In the genomic region with DNA sequence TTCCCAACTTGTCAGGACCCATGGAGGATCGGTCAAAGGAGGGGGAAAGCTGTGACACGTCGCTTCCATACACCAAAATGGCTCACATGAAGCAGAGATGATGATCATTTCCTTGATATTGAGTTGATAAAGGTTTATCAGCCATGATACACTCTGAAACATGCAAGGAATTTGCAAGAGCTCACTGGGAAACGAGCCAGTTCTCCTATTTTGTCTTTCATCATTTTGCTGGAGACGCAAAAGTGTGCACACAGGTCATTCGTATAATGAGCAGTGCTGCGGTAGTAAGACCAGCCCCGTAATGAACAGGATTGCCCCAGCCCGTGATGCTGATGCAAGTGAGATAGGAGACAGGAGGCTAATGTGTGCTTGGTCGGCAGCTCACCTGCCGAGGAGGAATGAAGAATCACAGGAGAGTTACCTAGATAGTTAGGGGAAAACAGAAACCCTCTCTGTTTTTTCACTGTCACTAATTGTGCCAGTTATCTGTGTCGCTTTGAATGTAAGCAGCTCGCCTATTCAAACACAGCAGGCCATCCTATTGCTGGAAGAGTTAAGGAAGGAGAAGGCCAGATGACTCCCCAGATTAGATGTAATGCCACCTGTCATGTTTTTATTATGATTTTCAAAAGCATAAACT, we compare ENCODE assay signal across 19 cellular contexts.
"Had no signal": no experiment of that assay in that cellular context is flagged by ENCODE, and none has a peak within 500 bp of the region (broad histone marks: within the 10 kb centered on the region; RNA-seq: fewer than 3 reads in every experiment).

No MANE protein-coding gene starts in this region.

- H3K9me3 Mint-ChIP-seq: activated CD4-positive, alpha-beta memory T cell treated with anti-CD3 and anti-CD28 coated beads, Interleukin-2, amount 10 ng/mL, durations not matched to agents 7 days and 5 days; activated T-cell treated with anti-CD3 and anti-CD28 coated beads, Interleukin-2, amount 50 U/mL, for 24 hours had no signal

- H3K4me1 Mint-ChIP-seq: activated CD4-positive, alpha-beta memory T cell treated with anti-CD3 and anti-CD28 coated beads, Interleukin-2, amount 10 ng/mL, durations not matched to agents 7 days and 5 days; neural crest cell; T-helper 17 cell had no signal

- H3K9me3 ChIP-seq: colonic mucosa, lower lobe of right lung, pancreas, stomach, testis, upper lobe of right lung had no signal

- H3K27ac ChIP-seq: colonic mucosa, lower lobe of right lung, pancreas, stomach, testis, upper lobe of right lung, WERI-Rb-1 had no signal

- DNase-seq: activated CD4-positive, alpha-beta memory T cell treated with anti-CD3 and anti-CD28 coated beads, Interleukin-2, amount 10 ng/mL, durations not matched to agents 7 days and 5 days; activated CD4-positive, alpha-beta T cell treated with anti-CD3 and anti-CD28 coated beads for 4 hours; activated naive CD4-positive, alpha-beta T cell treated with anti-CD3 and anti-CD28 coated beads, Interleukin-2, amount 50 U/mL, for 16 hours; activated T-cell treated with anti-CD3 and anti-CD28 coated beads, Interleukin-2, amount 50 U/mL, for 24 hours; caudate nucleus; colonic mucosa; effector CD4-positive, alpha-beta T cell; foreskin melanocyte; left cardiac atrium; lower lobe of right lung; pancreas; stimulated activated CD4-positive, alpha-beta T cell treated with anti-CD3 and anti-CD28 coated beads, Interleukin-12 subunit alpha, Interleukin-12 subunit beta, amount 100 ng/mL, for 4 hours; stimulated activated CD4-positive, alpha-beta T cell treated with anti-CD3 and anti-CD28 coated beads, Interleukin-2, amount 100 ng/mL, for 24 hours; stomach; T-helper 17 cell; testis; upper lobe of right lung; WERI-Rb-1 had no signal

- H3K27me3 Mint-ChIP-seq: activated CD4-positive, alpha-beta memory T cell treated with anti-CD3 and anti-CD28 coated beads, Interleukin-2, amount 10 ng/mL, durations not matched to agents 7 days and 5 days; activated T-cell treated with anti-CD3 and anti-CD28 coated beads, Interleukin-2, amount 50 U/mL, for 24 hours had no signal

- H3K27me3 ChIP-seq: colonic mucosa, pancreas, stomach, testis, upper lobe of right lung had no signal

- H3K4me1 ChIP-seq: colonic mucosa, lower lobe of right lung, pancreas, stomach, testis, upper lobe of right lung had no signal

- H3K27ac Mint-ChIP-seq: activated CD4-positive, alpha-beta memory T cell treated with anti-CD3 and anti-CD28 coated beads, Interleukin-2, amount 10 ng/mL, durations not matched to agents 7 days and 5 days; activated T-cell treated with anti-CD3 and anti-CD28 coated beads, Interleukin-2, amount 50 U/mL, for 24 hours; T-helper 17 cell had no signal

- H3K36me3 ChIP-seq: colonic mucosa, lower lobe of right lung, pancreas, stomach, upper lobe of right lung, WERI-Rb-1 had no signal

- H3K4me3 ChIP-seq: colonic mucosa, lower lobe of right lung, pancreas, stomach, testis, upper lobe of right lung had no signal

- H3K4me3 Mint-ChIP-seq: activated CD4-positive, alpha-beta memory T cell treated with anti-CD3 and anti-CD28 coated beads, Interleukin-2, amount 10 ng/mL, durations not matched to agents 7 days and 5 days; activated T-cell treated with anti-CD3 and anti-CD28 coated beads, Interleukin-2, amount 50 U/mL, for 24 hours; neural crest cell; T-helper 17 cell had no signal

- ATAC-seq: left cardiac atrium, lower lobe of right lung, pancreas, T-helper 17 cell, upper lobe of right lung had no signal
